8 cellular contexts compared by ENCODE assay signal in genomic region chr11:70471254-70471653, GRCh38.
DNase-seq lines count a peak whose midpoint lies in the region; ATAC-seq, FAIRE-seq and TF ChIP-seq lines count a peak whose summit lies in the region.

No MANE protein-coding gene starts in this region.

- H3K4me1 Mint-ChIP-seq in naive thymus-derived CD8-positive, alpha-beta T cell = no peaks in the 10 kb centered on the region

- H3K27ac ChIP-seq in coronary artery = no peak overlapping the region

- no peak for ATAC-seq in naive thymus-derived CD8-positive, alpha-beta T cell
- no peak for ATAC-seq in HG02970 (IDR thresholded peaks at IDR 0.05; ENCODE audit: low FRiP score, unreplicated experiment)

- POLR2A ChIA-PET in naive thymus-derived CD8-positive, alpha-beta T cell (lab: Charles Lee) = no interaction called here

- no peaks in the 10 kb centered on the region for H3K9me3 Mint-ChIP-seq in naive thymus-derived CD8-positive, alpha-beta T cell

- DNase-seq in AML-193 (lab: John Stamatoyannopoulos, UW) = peak; percentile 34 to 47
- DNase-seq in NCI-H460 (ENCODE audit: extremely low read depth, low read depth) = peak; percentile 21
- no peak for DNase-seq in NK-92 treated with Interleukin-12 subunit alpha and Interleukin-12 subunit beta, amount 100 ng/mL, for 24 hours (lab: John Stamatoyannopoulos, UW)
- no peak for DNase-seq in naive thymus-derived CD8-positive, alpha-beta T cell
- DNase-seq in coronary artery (ENCODE audit: low spot score) = no peak

- H3K36me3 Mint-ChIP-seq in naive thymus-derived CD8-positive, alpha-beta T cell = no peaks in the 10 kb centered on the region

- peaks cover 0 to 8% (median 2%) of the 10 kb centered on the region in 5 donors for H3K27me3 Mint-ChIP-seq in naive thymus-derived CD8-positive, alpha-beta T cell

- TF ChIP-seq CTCF in GM12875 (IDR thresholded peaks at IDR 0.05; ENCODE audit: borderline replicate concordance, insufficient read depth, low read depth, low read length) = peak; percentile 73
- no peak for TF ChIP-seq CTCF in coronary artery (IDR thresholded peaks at IDR 0.05)

- no peak overlapping the region for H3K4me3 Mint-ChIP-seq in naive thymus-derived CD8-positive, alpha-beta T cell

- no peak overlapping the region for H3K27ac Mint-ChIP-seq in naive thymus-derived CD8-positive, alpha-beta T cell

- peak; percentile 35 for FAIRE-seq in endometrium (lab: Jason Lieb, UNC)

- H3K4me3 ChIP-seq in GM12875 (ENCODE audit: low read depth, low read length) (no peak overlapping the region), coronary artery (no peak overlapping the region)

Comparison
In these comparisons a context has a peak if more than half of its experiments do, and no peak if none do; other contexts are left out.
1. DNase-seq: peak in AML-193 (2 of 2) and NCI-H460 (single experiment); none in NK-92 treated with Interleukin-12 subunit alpha and Interleukin-12 subunit beta, amount 100 ng/mL, for 24 hours (single experiment), naive thymus-derived CD8-positive, alpha-beta T cell (0 of 10) and coronary artery (single experiment).